In the genomic region with DNA sequence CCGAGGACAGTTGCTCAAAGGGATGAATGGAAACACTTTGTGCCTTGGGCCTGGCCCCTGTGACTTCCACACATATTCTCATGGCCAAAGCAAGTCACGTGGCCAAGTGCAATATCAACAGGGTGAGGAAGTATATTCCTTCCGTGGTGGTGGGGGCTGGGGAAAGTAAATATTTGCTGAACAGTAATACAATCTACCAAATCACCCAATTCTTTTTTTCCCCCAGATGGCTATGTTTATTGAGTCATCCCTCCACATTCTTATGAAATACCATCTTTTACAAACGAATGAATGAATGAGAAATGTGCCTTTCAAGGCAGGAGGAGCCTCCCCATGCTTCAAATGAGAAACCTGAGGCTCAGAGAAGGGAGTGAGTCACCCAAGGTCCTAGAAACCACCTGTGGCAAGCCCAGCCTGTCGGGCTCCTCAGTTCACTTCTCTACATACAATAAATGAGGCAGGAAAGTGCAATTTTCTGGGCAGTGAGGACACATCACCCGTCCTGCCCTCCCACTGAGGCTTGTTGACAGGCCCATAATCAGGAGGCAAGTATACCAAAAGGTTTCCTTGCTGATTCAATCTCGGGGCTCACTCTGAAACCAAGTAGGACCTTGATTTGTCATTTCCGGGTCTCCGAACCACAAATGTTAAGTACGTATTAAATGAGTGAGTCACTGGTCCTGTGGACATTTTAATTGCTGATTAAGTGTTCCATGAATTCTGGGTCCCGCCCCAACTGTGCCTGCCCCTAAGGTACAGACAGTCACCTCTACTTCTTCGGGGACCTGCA, we compare ENCODE assay signal across 1 cellular context.
A peak's percentile ranks its signal among the peaks of the same experiment; 100 is the strongest.
TF ChIP-seq lines count a peak whose summit lies in the region.

No MANE protein-coding gene starts in this region.

TF ChIP-seq in A549, 52 proteins besides CTCF, POLR2A, EP300 and RAD21 (continued from another document):
- TF ChIP-seq HOXB5 (CRISPR knock-in tag; IDR thresholded peaks at IDR 0.05) (no peak), JUN (IDR thresholded peaks at IDR 0.05) (peak; percentile 91 to 96; a peak in 4 of 5 replicates), TP53 (CRISPR knock-in tag; IDR thresholded peaks at IDR 0.05) (no peak), CBX2 (IDR thresholded peaks at IDR 0.05; ENCODE audit: borderline replicate concordance, low read depth) (no peak), JUNB (IDR thresholded peaks at IDR 0.05) (peak; percentile 90), TFCP2L1 (CRISPR knock-in tag; IDR thresholded peaks at IDR 0.05) (no peak), ESRRA (IDR thresholded peaks at IDR 0.05; ENCODE audit: borderline replicate concordance, low read length) (no peak), NFE2L2 (conservative IDR thresholded peaks at IDR 0.05; ENCODE audit: low read length) (no peak), ZC3H11A (IDR thresholded peaks at IDR 0.05) (no peak), FOXS1 (CRISPR knock-in tag; IDR thresholded peaks at IDR 0.05) (no peak), HOXB13 (CRISPR knock-in tag; IDR thresholded peaks at IDR 0.05; ENCODE audit: low read depth) (no peak), RNF2 (IDR thresholded peaks at IDR 0.05; ENCODE audit: borderline replicate concordance, low read depth) (no peak), KDM1A (IDR thresholded peaks at IDR 0.05; ENCODE audit: low read depth) (no peak), SREBF2 (IDR thresholded peaks at IDR 0.05) (no peak), BHLHE40 (IDR thresholded peaks at IDR 0.05; ENCODE audit: low read depth, low read length) (0 out of 2 replicates have a peak, but pooled peaks have one; percentile 40), RFX5 (IDR thresholded peaks at IDR 0.05) (no peak), SMC3 (IDR thresholded peaks at IDR 0.05) (peak; percentile 17; the same call in 1 of the 3 replicates), HDAC2 (IDR thresholded peaks at IDR 0.05) (no peak), CHD2 (IDR thresholded peaks at IDR 0.05; ENCODE audit: low read length, partially characterized antibody) (no peak), RCOR1 (IDR thresholded peaks at IDR 0.05; ENCODE audit: low read depth, low read length) (no peak), FOSB (CRISPR knock-in tag; IDR thresholded peaks at IDR 0.05) (no peak), NR3C1 (IDR thresholded peaks at IDR 0.05) (no peak), EHF (CRISPR knock-in tag; IDR thresholded peaks at IDR 0.05) (no peak), MAFK (IDR thresholded peaks at IDR 0.05; ENCODE audit: partially characterized antibody) (peak; percentile 78), POLR2AphosphoS2 (conservative IDR thresholded peaks at IDR 0.05; ENCODE audit: low read length) (no peak), MAZ (IDR thresholded peaks at IDR 0.05; ENCODE audit: borderline replicate concordance, low read depth, low read length) (no peak), ZFP36 (IDR thresholded peaks at IDR 0.05; ENCODE audit: borderline replicate concordance, partially characterized antibody) (peak; percentile 3), CEBPB (IDR thresholded peaks at IDR 0.05) (peak; percentile 95), RARB (CRISPR knock-in tag; IDR thresholded peaks at IDR 0.05) (0 out of 2 replicates have a peak, but pooled peaks have one; percentile 30)
- TF ChIP-seq, protein P1, sequence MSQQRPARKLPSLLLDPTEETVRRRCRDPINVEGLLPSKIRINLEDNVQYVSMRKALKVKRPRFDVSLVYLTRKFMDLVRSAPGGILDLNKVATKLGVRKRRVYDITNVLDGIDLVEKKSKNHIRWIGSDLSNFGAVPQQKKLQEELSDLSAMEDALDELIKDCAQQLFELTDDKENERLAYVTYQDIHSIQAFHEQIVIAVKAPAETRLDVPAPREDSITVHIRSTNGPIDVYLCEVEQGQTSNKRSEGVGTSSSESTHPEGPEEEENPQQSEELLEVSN (IDR thresholded peaks at IDR 0.05; ENCODE audit: borderline replicate concordance, low read depth) = peak; percentile 57; the same call in 1 of the 2 replicates
- TF ChIP-seq, protein P2, sequence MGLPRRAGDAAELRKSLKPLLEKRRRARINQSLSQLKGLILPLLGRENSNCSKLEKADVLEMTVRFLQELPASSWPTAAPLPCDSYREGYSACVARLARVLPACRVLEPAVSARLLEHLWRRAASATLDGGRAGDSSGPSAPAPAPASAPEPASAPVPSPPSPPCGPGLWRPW (IDR thresholded peaks at IDR 0.05) = peak; percentile 78
- TF ChIP-seq, protein P3, sequence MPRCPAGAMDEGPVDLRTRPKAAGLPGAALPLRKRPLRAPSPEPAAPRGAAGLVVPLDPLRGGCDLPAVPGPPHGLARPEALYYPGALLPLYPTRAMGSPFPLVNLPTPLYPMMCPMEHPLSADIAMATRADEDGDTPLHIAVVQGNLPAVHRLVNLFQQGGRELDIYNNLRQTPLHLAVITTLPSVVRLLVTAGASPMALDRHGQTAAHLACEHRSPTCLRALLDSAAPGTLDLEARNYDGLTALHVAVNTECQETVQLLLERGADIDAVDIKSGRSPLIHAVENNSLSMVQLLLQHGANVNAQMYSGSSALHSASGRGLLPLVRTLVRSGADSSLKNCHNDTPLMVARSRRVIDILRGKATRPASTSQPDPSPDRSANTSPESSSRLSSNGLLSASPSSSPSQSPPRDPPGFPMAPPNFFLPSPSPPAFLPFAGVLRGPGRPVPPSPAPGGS (IDR thresholded peaks at IDR 0.05) = peak; percentile 92; the same call in 2 of the 3 replicates
- TF ChIP-seq, protein P4, sequence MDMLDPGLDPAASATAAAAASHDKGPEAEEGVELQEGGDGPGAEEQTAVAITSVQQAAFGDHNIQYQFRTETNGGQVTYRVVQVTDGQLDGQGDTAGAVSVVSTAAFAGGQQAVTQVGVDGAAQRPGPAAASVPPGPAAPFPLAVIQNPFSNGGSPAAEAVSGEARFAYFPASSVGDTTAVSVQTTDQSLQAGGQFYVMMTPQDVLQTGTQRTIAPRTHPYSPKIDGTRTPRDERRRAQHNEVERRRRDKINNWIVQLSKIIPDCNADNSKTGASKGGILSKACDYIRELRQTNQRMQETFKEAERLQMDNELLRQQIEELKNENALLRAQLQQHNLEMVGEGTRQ (IDR thresholded peaks at IDR 0.05) = peak; percentile 92
- TF ChIP-seq, protein P5, sequence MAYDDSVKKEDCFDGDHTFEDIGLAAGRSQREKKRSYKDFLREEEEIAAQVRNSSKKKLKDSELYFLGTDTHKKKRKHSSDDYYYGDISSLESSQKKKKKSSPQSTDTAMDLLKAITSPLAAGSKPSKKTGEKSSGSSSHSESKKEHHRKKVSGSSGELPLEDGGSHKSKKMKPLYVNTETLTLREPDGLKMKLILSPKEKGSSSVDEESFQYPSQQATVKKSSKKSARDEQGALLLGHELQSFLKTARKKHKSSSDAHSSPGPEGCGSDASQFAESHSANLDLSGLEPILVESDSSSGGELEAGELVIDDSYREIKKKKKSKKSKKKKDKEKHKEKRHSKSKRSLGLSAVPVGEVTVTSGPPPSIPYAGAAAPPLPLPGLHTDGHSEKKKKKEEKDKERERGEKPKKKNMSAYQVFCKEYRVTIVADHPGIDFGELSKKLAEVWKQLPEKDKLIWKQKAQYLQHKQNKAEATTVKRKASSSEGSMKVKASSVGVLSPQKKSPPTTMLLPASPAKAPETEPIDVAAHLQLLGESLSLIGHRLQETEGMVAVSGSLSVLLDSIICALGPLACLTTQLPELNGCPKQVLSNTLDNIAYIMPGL (CRISPR knock-in tag; IDR thresholded peaks at IDR 0.05; ENCODE audit: borderline replicate concordance) = no peak
- TF ChIP-seq, protein P6, sequence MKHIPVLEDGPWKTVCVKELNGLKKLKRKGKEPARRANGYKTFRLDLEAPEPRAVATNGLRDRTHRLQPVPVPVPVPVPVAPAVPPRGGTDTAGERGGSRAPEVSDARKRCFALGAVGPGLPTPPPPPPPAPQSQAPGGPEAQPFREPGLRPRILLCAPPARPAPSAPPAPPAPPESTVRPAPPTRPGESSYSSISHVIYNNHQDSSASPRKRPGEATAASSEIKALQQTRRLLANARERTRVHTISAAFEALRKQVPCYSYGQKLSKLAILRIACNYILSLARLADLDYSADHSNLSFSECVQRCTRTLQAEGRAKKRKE (CRISPR knock-in tag; IDR thresholded peaks at IDR 0.05; ENCODE audit: low read depth) = no peak
TF ChIP-seq in A549: peak in this region for 17.
